ENCODE assay signal across 37 cellular contexts in genomic region chr2:101643004-101643524, GRCh38.
"Had no signal": no experiment of that assay in that cellular context is flagged by ENCODE, and none has a peak within 500 bp of the region (broad histone marks: within the 10 kb centered on the region; RNA-seq: fewer than 3 reads in every experiment).

No MANE protein-coding gene starts in this region.

- H3K4me1 Mint-ChIP-seq: activated B cell treated with CpG ODN at 0.5 μM for 24 hours; activated naive CD8-positive, alpha-beta T cell treated with anti-CD3 and anti-CD28 coated beads for 36 hours; activated T-helper 17 cell treated with anti-CD3 and anti-CD28 coated beads, Interleukin-2, amount 50 U/mL, for 72 hours had no signal

- ATAC-seq: activated CD8-positive, alpha-beta T cell treated with anti-CD3 and anti-CD28 coated beads for 36 hours; activated naive CD4-positive, alpha-beta T cell treated with anti-CD3 and anti-CD28 coated beads, Interleukin-2, amount 50 U/mL, for 72 hours; activated T-cell treated with anti-CD3 and anti-CD28 coated beads, Interleukin-2, amount 50 U/mL, for 4 hours; activated T-cell treated with anti-CD3 and anti-CD28 coated beads, Interleukin-2, amount 50 U/mL, for 72 hours; activated T-helper 17 cell treated with anti-CD3 and anti-CD28 coated beads, Interleukin-2, amount 50 U/mL, for 72 hours; body of pancreas had no signal

- H3K9me3 ChIP-seq: adrenal gland, body of pancreas, breast epithelium had no signal

- H3K4me1 ChIP-seq: adrenal gland, body of pancreas, breast epithelium had no signal

- H3K27ac ChIP-seq: adrenal gland, body of pancreas, brain microvascular endothelial cell, breast epithelium, VCaP had no signal

- H3K36me3 Mint-ChIP-seq: activated CD4-positive, alpha-beta memory T cell treated with anti-CD3 and anti-CD28 coated beads for 36 hours; activated naive CD4-positive, alpha-beta T cell treated with anti-CD3 and anti-CD28 coated beads, Interleukin-2, amount 50 U/mL, for 72 hours; activated naive CD8-positive, alpha-beta T cell treated with anti-CD3 and anti-CD28 coated beads for 36 hours had no signal

- H3K36me3 ChIP-seq: adrenal gland, brain microvascular endothelial cell, breast epithelium had no signal

- H3K4me3 Mint-ChIP-seq: activated B cell treated with CpG ODN at 0.5 μM for 24 hours; activated CD4-positive, alpha-beta memory T cell treated with anti-CD3 and anti-CD28 coated beads for 36 hours; activated CD4-positive, alpha-beta T cell treated with anti-CD3 and anti-CD28 coated beads, Interleukin-2, amount 10 ng/mL, durations not matched to agents 24 days and 14 days; activated CD8-positive, alpha-beta T cell treated with anti-CD3 and anti-CD28 coated beads for 36 hours; activated naive CD4-positive, alpha-beta T cell treated with anti-CD3 and anti-CD28 coated beads for 36 hours; activated naive CD8-positive, alpha-beta T cell treated with anti-CD3 and anti-CD28 coated beads for 36 hours; activated T-cell treated with anti-CD3 and anti-CD28 coated beads, Interleukin-2, amount 50 U/mL, for 4 hours; activated T-cell treated with anti-CD3 and anti-CD28 coated beads, Interleukin-2, amount 50 U/mL, for 72 hours; activated T-helper 1 cell treated with anti-CD3 and anti-CD28 coated beads, Interleukin-12 subunit alpha, Interleukin-12 subunit beta, Interleukin-2, Interleukin-4 antibody, amounts not matched to agents 30 ng/mL and 10 ng/mL and 1 ng/mL, durations not matched to agents 14 hours and 24 hours and 36 hours; activated T-helper 17 cell treated with anti-CD3 and anti-CD28 coated beads, Interleukin-2, amount 50 U/mL, for 72 hours; T-helper 1 cell treated with Interleukin-12 subunit alpha and Interleukin-12 subunit beta and Interleukin-4 antibody, amounts not matched to agents 30 μg/mL and 1 μg/mL, for 36 hours; T-helper 2 cell treated with Interferon-gamma antibody and Interleukin-4, amounts not matched to agents 5 μg/mL and 100 μg/mL, for 36 hours had no signal

- H3K27me3 Mint-ChIP-seq: activated B cell treated with CpG ODN at 0.5 μM for 24 hours; activated CD4-positive, alpha-beta memory T cell treated with anti-CD3 and anti-CD28 coated beads for 36 hours; activated CD4-positive, alpha-beta T cell treated with anti-CD3 and anti-CD28 coated beads, Interleukin-2, amount 10 ng/mL, durations not matched to agents 24 days and 14 days; activated CD8-positive, alpha-beta T cell treated with anti-CD3 and anti-CD28 coated beads for 36 hours; activated naive CD8-positive, alpha-beta T cell treated with anti-CD3 and anti-CD28 coated beads for 36 hours; activated T-helper 17 cell treated with anti-CD3 and anti-CD28 coated beads, Interleukin-2, amount 50 U/mL, for 72 hours had no signal

- H3K27me3 ChIP-seq: adrenal gland, body of pancreas, brain microvascular endothelial cell, breast epithelium had no signal

- H3K4me3 ChIP-seq: adrenal gland, body of pancreas, breast epithelium had no signal

- H3K9me3 Mint-ChIP-seq: activated B cell treated with CpG ODN at 0.5 μM for 24 hours; activated CD4-positive, alpha-beta memory T cell treated with anti-CD3 and anti-CD28 coated beads for 36 hours; activated CD4-positive, alpha-beta T cell treated with anti-CD3 and anti-CD28 coated beads, Interleukin-2, amount 10 ng/mL, durations not matched to agents 24 days and 14 days; activated CD8-positive, alpha-beta T cell treated with anti-CD3 and anti-CD28 coated beads for 36 hours; activated naive CD4-positive, alpha-beta T cell treated with anti-CD3 and anti-CD28 coated beads for 36 hours; activated naive CD4-positive, alpha-beta T cell treated with anti-CD3 and anti-CD28 coated beads, Interleukin-2, amount 50 U/mL, for 72 hours; activated naive CD8-positive, alpha-beta T cell treated with anti-CD3 and anti-CD28 coated beads for 36 hours; activated T-cell treated with anti-CD3 and anti-CD28 coated beads, Interleukin-2, amount 50 U/mL, for 4 hours; activated T-cell treated with anti-CD3 and anti-CD28 coated beads, Interleukin-2, amount 50 U/mL, for 72 hours; activated T-helper 1 cell treated with anti-CD3 and anti-CD28 coated beads, Interleukin-12 subunit alpha, Interleukin-12 subunit beta, Interleukin-2, Interleukin-4 antibody, amounts not matched to agents 30 ng/mL and 10 ng/mL and 1 ng/mL, durations not matched to agents 14 hours and 24 hours and 36 hours; activated T-helper 17 cell treated with anti-CD3 and anti-CD28 coated beads, Interleukin-2, amount 50 U/mL, for 72 hours; T-helper 1 cell treated with Interleukin-12 subunit alpha and Interleukin-12 subunit beta and Interleukin-4 antibody, amounts not matched to agents 30 μg/mL and 1 μg/mL, for 36 hours; T-helper 2 cell treated with Interferon-gamma antibody and Interleukin-4, amounts not matched to agents 5 μg/mL and 100 μg/mL, for 36 hours had no signal

- FAIRE-seq: astrocyte, TTC549 had no signal

- DNase-seq: activated B cell treated with CpG ODN at 0.5 μM for 24 hours; activated CD4-positive, alpha-beta memory T cell treated with anti-CD3 and anti-CD28 coated beads for 36 hours; activated CD4-positive, alpha-beta T cell treated with anti-CD3 and anti-CD28 coated beads for 4 hours; activated CD4-positive, alpha-beta T cell treated with anti-CD3 and anti-CD28 coated beads, Interleukin-2, amount 10 ng/mL, durations not matched to agents 24 days and 14 days; activated CD4-positive, alpha-beta T cell treated with anti-CD3 and anti-CD28 coated beads, Interleukin-2, amount 50 U/mL, for 1 hour; activated CD4-positive, alpha-beta T cell treated with anti-CD3 and anti-CD28 coated beads, Interleukin-2, amount 50 U/mL, for 4 hours; activated CD4-positive, CD25-positive, alpha-beta regulatory T cell treated with anti-CD3 and anti-CD28 coated beads, Interleukin-2, amount 50 U/mL, for 72 hours; activated CD8-positive, alpha-beta memory T cell treated with anti-CD3 and anti-CD28 coated beads, Interleukin-2, amount 50 U/mL, for 4 hours; activated CD8-positive, alpha-beta T cell treated with anti-CD3 and anti-CD28 coated beads for 36 hours; activated effector memory CD4-positive, alpha-beta T cell treated with anti-CD3 and anti-CD28 coated beads, Interleukin-2, amount 50 U/mL, for 16 hours; activated gamma-delta T cell treated with Interleukin-2 at 50 U/mL for 16 hours; activated naive CD4-positive, alpha-beta T cell; activated naive CD4-positive, alpha-beta T cell treated with anti-CD3 and anti-CD28 coated beads for 36 hours; activated naive CD4-positive, alpha-beta T cell treated with anti-CD3 and anti-CD28 coated beads, Interleukin-2, amount 50 U/mL, for 16 hours; activated naive CD8-positive, alpha-beta T cell treated with anti-CD3 and anti-CD28 coated beads for 36 hours; activated T-cell treated with anti-CD3 and anti-CD28 coated beads for 4 hours; activated T-cell treated with anti-CD3 and anti-CD28 coated beads, Interleukin-2, amount 50 U/mL, for 1 hour; activated T-cell treated with anti-CD3 and anti-CD28 coated beads, Interleukin-2, amount 50 U/mL, for 4 hours; activated T-cell treated with anti-CD3 and anti-CD28 coated beads, Interleukin-2, amount 50 U/mL, for 72 hours; adrenal gland; amniotic stem cell; aorta; body of pancreas; brain microvascular endothelial cell; central memory CD4-positive, alpha-beta T cell; T-helper 1 cell; T-helper 2 cell; T-helper 9 cell had no signal

- H3K27ac Mint-ChIP-seq: activated B cell treated with CpG ODN at 0.5 μM for 24 hours; activated CD4-positive, alpha-beta memory T cell treated with anti-CD3 and anti-CD28 coated beads for 36 hours; activated CD4-positive, alpha-beta T cell treated with anti-CD3 and anti-CD28 coated beads, Interleukin-2, amount 10 ng/mL, durations not matched to agents 24 days and 14 days; activated CD8-positive, alpha-beta T cell treated with anti-CD3 and anti-CD28 coated beads for 36 hours; activated naive CD4-positive, alpha-beta T cell treated with anti-CD3 and anti-CD28 coated beads for 36 hours; activated naive CD4-positive, alpha-beta T cell treated with anti-CD3 and anti-CD28 coated beads, Interleukin-2, amount 50 U/mL, for 72 hours; activated naive CD8-positive, alpha-beta T cell treated with anti-CD3 and anti-CD28 coated beads for 36 hours; activated T-cell treated with anti-CD3 and anti-CD28 coated beads, Interleukin-2, amount 50 U/mL, for 72 hours; activated T-helper 1 cell treated with anti-CD3 and anti-CD28 coated beads, Interleukin-12 subunit alpha, Interleukin-12 subunit beta, Interleukin-2, Interleukin-4 antibody, amounts not matched to agents 30 ng/mL and 10 ng/mL and 1 ng/mL, durations not matched to agents 14 hours and 24 hours and 36 hours; activated T-helper 17 cell treated with anti-CD3 and anti-CD28 coated beads, Interleukin-2, amount 50 U/mL, for 72 hours; T-helper 1 cell treated with Interleukin-12 subunit alpha and Interleukin-12 subunit beta and Interleukin-4 antibody, amounts not matched to agents 30 μg/mL and 1 μg/mL, for 36 hours; T-helper 2 cell treated with Interferon-gamma antibody and Interleukin-4, amounts not matched to agents 5 μg/mL and 100 μg/mL, for 36 hours had no signal
